In genomic region chr4:137934046-137934445, GRCh38 we compare ENCODE assay signal across 1 cellular context.
TF ChIP-seq lines count a peak whose summit lies in the region.

No MANE protein-coding gene starts in this region.

TF ChIP-seq in HEK293, 187 proteins besides CTCF, POLR2A, EP300 and RAD21 (continued from another document):
- TF ChIP-seq ZNF513 (tag by site-specific recombination; IDR thresholded peaks at IDR 0.05) (no peak), ZNF639 (tag by site-specific recombination; IDR thresholded peaks at IDR 0.05) (no peak), BCL6B (tag by site-specific recombination; IDR thresholded peaks at IDR 0.05) (peak; percentile 48; the same call in 1 of the 2 replicates), ZNF133 (tag by site-specific recombination; IDR thresholded peaks at IDR 0.05) (no peak), ZNF843 (tag by site-specific recombination; IDR thresholded peaks at IDR 0.05) (peak; percentile 60), OSR2 (tag by site-specific recombination; IDR thresholded peaks at IDR 0.05) (no peak), ZNF548 (tag by site-specific recombination; IDR thresholded peaks at IDR 0.05) (no peak)
